In genomic region chr3:183265157-183265642, GRCh38 we compare ENCODE assay signal across 10 cellular contexts. TPM values are rescaled to one million over a fixed set of nuclear protein-coding genes. Genes with fewer than 3 reads are reported as not detected.
DNase-seq lines count a peak whose midpoint lies in the region; ATAC-seq and TF ChIP-seq lines count a peak whose summit lies in the region.
"Had no signal": no experiment of that assay in that cellular context is flagged by ENCODE, and none has a peak within 500 bp of the region (broad histone marks: within the 10 kb centered on the region; RNA-seq: fewer than 3 reads in every experiment).

No MANE protein-coding gene starts in this region.

- WGBS in SK-N-SH (ENCODE audit: low lambda C conversion rate) = 89% methylated on average over 11 of the region's 15 CpGs

- H3K4me3 ChIP-seq in choroid plexus epithelial cell (ENCODE audit: low read depth, low read length) (peak overlapping the region; percentile 25), SK-N-SH (ENCODE audit: low read depth in 2 of 2, low read length in 1 of 2) (no peak overlapping the region)
- H3K4me3 ChIP-seq: K562 had no signal

- no peaks in the 10 kb centered on the region for H3K9me2 ChIP-seq in SK-N-SH

- peaks cover 0 to 3% of the 10 kb centered on the region in 2 experiments for H3K36me3 ChIP-seq in SK-N-SH (replicated peaks in 1 of 2; ENCODE audit: control insufficient read depth in 1 of 2, insufficient read depth in 2 of 2, low read length in 1 of 2)

- H3K27me3 ChIP-seq in SK-N-SH (ENCODE audit: insufficient read depth) = no peaks in the 10 kb centered on the region

- no peak for ATAC-seq in HG03354 (IDR thresholded peaks at IDR 0.05; ENCODE audit: poor library complexity, severe bottlenecking, unreplicated experiment)
- ATAC-seq: K562 had no signal

- DNase-seq in NCI-H1092 treated with DMSO at 0.1 percent for 48 hours (lab: John Stamatoyannopoulos, UW) (peak; percentile 13), NCI-H1092 (lab: John Stamatoyannopoulos, UW) (no peak), choroid plexus epithelial cell (ENCODE audit: low read depth) (peak; percentile 65), kidney glomerular epithelial cell (lab: John Stamatoyannopoulos, UW) (peak; percentile 68), SK-N-SH (no peak)
- DNase-seq in effector CD4-positive, alpha-beta T cell = no peak

- no peaks in the 10 kb centered on the region for H3K9me3 ChIP-seq in SK-N-SH

- peaks cover 0 to 24% of the 10 kb centered on the region in 2 experiments; a peak in 3 of 4 replicates for H3K4me1 ChIP-seq in SK-N-SH (ENCODE audit: control insufficient read depth in 1 of 2, insufficient read depth in 2 of 2, low read depth in 1 of 2, low read length in 1 of 2)

- TF ChIP-seq RAD21 in SK-N-SH (IDR thresholded peaks at IDR 0.05; ENCODE audit: low read length) = no peak

- H3K9ac ChIP-seq in SK-N-SH = no peak overlapping the region

- no peak for TF ChIP-seq EP300 in SK-N-SH (IDR thresholded peaks at IDR 0.05; ENCODE audit: borderline replicate concordance in 1 of 2, low read depth in 1 of 2, low read length in 1 of 2)

- no peak for TF ChIP-seq CTCF in choroid plexus epithelial cell (conservative IDR thresholded peaks at IDR 0.05; ENCODE audit: low read depth, low read length)
- TF ChIP-seq CTCF in SK-N-SH (IDR thresholded peaks at IDR 0.05) = no peak

- H3F3A ChIP-seq in SK-N-SH (replicated peaks; ENCODE audit: insufficient read depth) = peaks cover 6% of the 10 kb centered on the region

- H3K79me2 ChIP-seq in SK-N-SH (ENCODE audit: insufficient read depth) = peaks cover 27% of the 10 kb centered on the region; the same call in 1 of the 2 replicates

- H4K20me1 ChIP-seq in SK-N-SH (ENCODE audit: insufficient read depth) = peaks cover 5% of the 10 kb centered on the region; the same call in 1 of the 2 replicates

- H3K4me2 ChIP-seq in SK-N-SH = no peak overlapping the region

- H2AFZ ChIP-seq in SK-N-SH (ENCODE audit: low read depth) = no peak overlapping the region

- CTCF ChIA-PET in SK-N-SH (lab: Yijun Ruan, JAX) = interaction anchor here (0.9 to 1.0 kb wide), 3 partner anchors 10 to 117 kb away, joined by 3 to 4 read pairs (median 3); no protein-coding TSS in a partner anchor

- POLR2A ChIA-PET in SK-N-SH (lab: Yijun Ruan, JAX) = no interaction called here

- peak overlapping the region; percentile 4 for H3K27ac ChIP-seq in temporal lobe (ENCODE audit: low read depth, low read length)
- no peak overlapping the region for H3K27ac ChIP-seq in SK-N-SH (ENCODE audit: low read depth in 2 of 2, low read length in 1 of 2)
- H3K27ac ChIP-seq: VCaP had no signal

TF ChIP-seq in SK-N-SH, 30 proteins besides CTCF, POLR2A, EP300 and RAD21:
- TF ChIP-seq GATA2 (CRISPR knock-in tag; IDR thresholded peaks at IDR 0.05) (no peak), USF1 (IDR thresholded peaks at IDR 0.05; ENCODE audit: borderline replicate concordance, low read depth) (no peak), GABPA (IDR thresholded peaks at IDR 0.05; ENCODE audit: low read depth) (no peak), MEF2A (IDR thresholded peaks at IDR 0.05; ENCODE audit: borderline replicate concordance, low read depth) (no peak), JUND (IDR thresholded peaks at IDR 0.05) (no peak), USF2 (IDR thresholded peaks at IDR 0.05; ENCODE audit: borderline replicate concordance, low read depth, low read length) (no peak)

RNA-seq across cellular contexts. Expression of gene B3GNT5, which starts 12.1 kb away (rescaled TPM):
- 12.3 TPM for total RNA-seq in temporal lobe
- polyA plus RNA-seq in SK-N-SH (2012; rRNA removed) = 4.7 and 6.0 TPM in 2 replicates
- polyA plus RNA-seq in SK-N-SH (2012; cell fraction: cytosol; rRNA removed) = 6.9 and 8.4 TPM in 2 replicates
- 2.6 and 5.7 TPM in 2 replicates for polyA plus RNA-seq in SK-N-SH (2012; cell fraction: nucleus; rRNA removed)

Comparison
In these comparisons a context has a peak if more than half of its experiments do, and no peak if none do; other contexts are left out.
1. DNase-seq: peak in NCI-H1092 treated with DMSO at 0.1 percent for 48 hours (single experiment), choroid plexus epithelial cell (single experiment) and kidney glomerular epithelial cell (single experiment); none in NCI-H1092 (single experiment), effector CD4-positive, alpha-beta T cell (single experiment) and SK-N-SH (single experiment).